Comparison of ENCODE assay signal across 21 cellular contexts in the genomic region with DNA sequence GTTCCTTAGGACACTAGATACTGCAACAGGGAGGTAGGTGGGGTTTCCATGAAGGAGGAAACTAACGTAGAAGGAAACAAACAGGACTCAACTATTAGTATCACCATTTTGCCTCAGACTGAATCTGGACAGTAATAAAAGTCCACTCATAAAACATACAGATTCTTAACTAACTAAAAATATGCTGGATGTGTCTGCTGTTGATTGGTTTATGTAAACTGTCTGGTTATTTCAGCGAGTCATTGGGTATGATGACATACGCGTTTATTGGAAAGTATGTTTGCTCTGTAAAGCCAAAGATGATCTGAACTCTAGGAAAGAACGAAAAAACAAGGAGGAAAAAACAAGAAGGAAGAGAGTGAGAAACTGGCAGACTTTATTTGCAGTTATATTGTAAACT.
DNase-seq lines count a peak whose midpoint lies in the region; ATAC-seq and TF ChIP-seq lines count a peak whose summit lies in the region.
"Had no signal": no experiment of that assay in that cellular context is flagged by ENCODE, and none has a peak within 500 bp of the region (broad histone marks: within the 10 kb centered on the region; RNA-seq: fewer than 3 reads in every experiment).

No MANE protein-coding gene starts in this region.

- H3K36me3 ChIP-seq in colonic mucosa = no peaks in the 10 kb centered on the region
- H3K36me3 ChIP-seq in mesendoderm (ENCODE audit: control insufficient read depth, insufficient read depth, low read length) = no peaks in the 10 kb centered on the region
- no peaks in the 10 kb centered on the region for H3K36me3 ChIP-seq in BE2C

- intact Hi-C loops in colonic mucosa (cut with DNase I) = no loop called here

- H3K9ac ChIP-seq in colonic mucosa (ENCODE audit: low read depth in 2 of 2, low read length in 2 of 2) (peak overlapping the region in 1 of 2 donors; percentile 22), mesendoderm (ENCODE audit: low read length) (no peak overlapping the region)

- H2BK15ac ChIP-seq in mesendoderm (replicated peaks; ENCODE audit: low read depth) = peak overlapping the region; percentile 25

- H3K4me1 ChIP-seq in colonic mucosa (no peaks in the 10 kb centered on the region), mesendoderm (ENCODE audit: control insufficient read depth, low read depth, low read length) (peaks cover 3% of the 10 kb centered on the region), BE2C (no peaks in the 10 kb centered on the region)

- H3K4me3 ChIP-seq in colonic mucosa = no peak overlapping the region
- no peak overlapping the region for H3K4me3 ChIP-seq in mesendoderm (ENCODE audit: low read length)
- no peak overlapping the region for H3K4me3 ChIP-seq in BE2C (ENCODE audit: low read depth, low read length)

- H2BK120ac ChIP-seq in mesendoderm (ENCODE audit: low read depth, low read length) = no peak overlapping the region

- H3K27ac ChIP-seq in 22Rv1 = peak overlapping the region; percentile 51
- H3K27ac ChIP-seq in colonic mucosa = peak overlapping the region; percentile 82
- no peak overlapping the region for H3K27ac ChIP-seq in mesendoderm (ENCODE audit: low read depth, low read length)

- H4K8ac ChIP-seq in mesendoderm (ENCODE audit: low read depth, low read length) = peak overlapping the region; percentile 39

- H2AK5ac ChIP-seq in mesendoderm (ENCODE audit: low read length) = no peak overlapping the region

- H3K27me3 ChIP-seq in colonic mucosa (no peaks in the 10 kb centered on the region), mesendoderm (ENCODE audit: insufficient read depth, low read length, poor library complexity) (no peaks in the 10 kb centered on the region), BE2C (no peaks in the 10 kb centered on the region)

- peak overlapping the region; percentile 58 for H3K56ac ChIP-seq in mesendoderm (ENCODE audit: low read length)

- no CpG with 5 or more reads among the region's 5 CpGs for WGBS in mesendoderm (ENCODE audit: extremely low coverage, insufficient coverage, low lambda C conversion rate)

- peak overlapping the region; percentile 43 for H2BK5ac ChIP-seq in mesendoderm (ENCODE audit: low read length)

- ATAC-seq in HG03095 (IDR thresholded peaks at IDR 0.05; ENCODE audit: unreplicated experiment) = no peak
- no peak for ATAC-seq in stimulated activated naive CD8-positive, alpha-beta T cell treated with anti-CD3 and anti-CD28 coated beads, Interleukin-15, amount 100 ng/mL, for 72 hours

- no peaks in the 10 kb centered on the region for H3K27me3 Mint-ChIP-seq in stimulated activated naive CD8-positive, alpha-beta T cell treated with anti-CD3 and anti-CD28 coated beads, Interleukin-15, amount 100 ng/mL, for 72 hours
- H3K27me3 Mint-ChIP-seq: CD4-positive, CD25-positive, alpha-beta regulatory T cell; IgD-negative memory B cell had no signal

- H3K4me1 Mint-ChIP-seq in stimulated activated naive CD8-positive, alpha-beta T cell treated with anti-CD3 and anti-CD28 coated beads, Interleukin-15, amount 100 ng/mL, for 72 hours = no peaks in the 10 kb centered on the region
- H3K4me1 Mint-ChIP-seq: CD4-positive, CD25-positive, alpha-beta regulatory T cell; H9; IgD-negative memory B cell had no signal

- H3K79me1 ChIP-seq in mesendoderm (ENCODE audit: low read length) = no peaks in the 10 kb centered on the region

- no peak overlapping the region for H3K23ac ChIP-seq in mesendoderm (ENCODE audit: low read length)

- no peak overlapping the region for H3K4me3 Mint-ChIP-seq in stimulated activated naive CD8-positive, alpha-beta T cell treated with anti-CD3 and anti-CD28 coated beads, Interleukin-15, amount 100 ng/mL, for 72 hours
- H3K4me3 Mint-ChIP-seq: CD4-positive, CD25-positive, alpha-beta regulatory T cell; H9; HFFc6; IgD-negative memory B cell had no signal

- H3K79me2 ChIP-seq in mesendoderm (ENCODE audit: control insufficient read depth, insufficient read depth, low read length) = no peaks in the 10 kb centered on the region

- no peak overlapping the region for H3K4me2 ChIP-seq in mesendoderm (ENCODE audit: low read length)

- H3K27ac Mint-ChIP-seq in stimulated activated naive CD8-positive, alpha-beta T cell treated with anti-CD3 and anti-CD28 coated beads, Interleukin-15, amount 100 ng/mL, for 72 hours = no peak overlapping the region
- H3K27ac Mint-ChIP-seq: H9, HFFc6, IgD-negative memory B cell had no signal

- TF ChIP-seq CTCF in 22Rv1 (IDR thresholded peaks at IDR 0.05) = no peak
- no peak for TF ChIP-seq CTCF in colonic mucosa (IDR thresholded peaks at IDR 0.05)
- TF ChIP-seq CTCF in BE2C (IDR thresholded peaks at IDR 0.05; ENCODE audit: low read depth, low read length) = no peak

- no peak overlapping the region for H3K4ac ChIP-seq in mesendoderm (ENCODE audit: low read depth, low read length)

- H3K9me3 ChIP-seq in colonic mucosa (no peaks in the 10 kb centered on the region), BE2C (no peaks in the 10 kb centered on the region)

- no peak overlapping the region for H3K18ac ChIP-seq in mesendoderm (ENCODE audit: low read length)

- peaks cover 0 to 7% of the 10 kb centered on the region in 2 donors for H3K9me3 Mint-ChIP-seq in stimulated activated naive CD8-positive, alpha-beta T cell treated with anti-CD3 and anti-CD28 coated beads, Interleukin-15, amount 100 ng/mL, for 72 hours
- H3K9me3 Mint-ChIP-seq: H9 had no signal

- peak overlapping the region; percentile 44 for H4K5ac ChIP-seq in mesendoderm (ENCODE audit: low read length)

- DNase-seq in ELR (ENCODE audit: low read depth) (peak; percentile 11), colonic mucosa (no peak), mesendoderm (no peak), NCI-H1092 treated with DMSO at 0.1 percent for 48 hours (lab: John Stamatoyannopoulos, UW) (no peak), BE2C (no peak)
- no peak for DNase-seq in stimulated activated naive CD8-positive, alpha-beta T cell treated with anti-CD3 and anti-CD28 coated beads, Interleukin-15, amount 100 ng/mL, for 72 hours
- DNase-seq: CD4-positive, CD25-positive, alpha-beta regulatory T cell; COR-L47; DND-41; H9; HFFc6; MV-4-11; NCI-H1694; NCI-H2107; NCI-H446 treated with DMSO at 0.1 percent for 48 hours; NCI-H526 treated with DMSO at 0.1 percent for 48 hours; OCI-M1; SHP77 had no signal
